9 cellular contexts compared by ENCODE assay signal in the genomic region with DNA sequence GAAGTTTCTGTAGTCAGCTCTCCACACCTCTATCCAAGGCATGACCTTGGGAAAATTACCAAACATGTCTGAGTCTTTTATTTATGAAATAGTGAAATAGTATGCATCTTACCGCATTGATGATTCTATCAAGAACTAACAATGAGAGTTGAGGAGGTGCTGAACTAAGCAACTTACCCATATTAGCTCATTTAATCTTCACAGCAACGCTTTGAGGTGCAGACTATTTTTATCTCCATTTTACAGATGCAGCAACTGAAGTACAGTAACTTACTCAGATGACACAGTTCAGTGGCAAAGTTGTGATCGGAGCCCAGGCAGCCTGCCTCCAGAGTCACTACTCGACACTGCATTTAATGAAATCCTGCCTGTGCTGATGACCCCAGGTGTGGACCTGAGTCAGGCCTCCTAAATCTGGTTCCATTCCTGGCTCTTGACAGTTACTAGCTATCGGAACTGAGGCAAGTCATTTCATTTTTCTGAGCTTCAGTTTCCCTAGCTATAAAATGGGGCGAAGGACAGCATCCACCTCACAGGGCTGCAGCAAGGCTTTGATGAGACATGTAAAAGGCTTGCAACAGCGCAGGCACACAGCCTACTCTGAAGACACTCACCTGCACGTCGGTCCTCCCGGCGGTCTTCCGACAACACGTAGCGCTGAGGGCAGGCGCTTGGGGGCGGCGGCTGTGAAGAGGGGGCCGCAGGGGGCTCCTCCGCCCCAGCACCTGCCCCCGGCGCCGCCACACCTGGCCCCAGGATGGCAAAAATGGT. TPM values are rescaled to one million over a fixed set of nuclear protein-coding genes. Genes with fewer than 3 reads are reported as not detected.
DNase-seq lines count a peak whose midpoint lies in the region; ATAC-seq, FAIRE-seq and TF ChIP-seq lines count a peak whose summit lies in the region.
"Had no signal": no experiment of that assay in that cellular context is flagged by ENCODE, and none has a peak within 500 bp of the region (broad histone marks: within the 10 kb centered on the region; RNA-seq: fewer than 3 reads in every experiment).

No MANE protein-coding gene starts in this region.

- peak; percentile 25 for DNase-seq in activated naive CD4-positive, alpha-beta T cell treated with anti-CD3 and anti-CD28 coated beads for 36 hours
- no peak for DNase-seq in activated naive CD4-positive, alpha-beta T cell treated with anti-CD3 and anti-CD28 coated beads, Interleukin-2, amount 50 U/mL, for 72 hours (ENCODE audit: low spot score in 2 of 2)
- DNase-seq in amniotic epithelial cell (ENCODE audit: low read depth) (peak; percentile 35), kidney (no peak), tibial nerve (ENCODE audit: low spot score in 2 of 2) (no peak), middle frontal gyrus (ENCODE audit: extremely low spot score, low spot score) (no peak)
- no peak for DNase-seq in activated effector memory CD4-positive, alpha-beta T cell treated with Interleukin-2 at 50 U/mL for 16 hours

- TF ChIP-seq CTCF in kidney (IDR thresholded peaks at IDR 0.05; ENCODE audit: borderline replicate concordance, extremely low read depth, insufficient read depth) (peak; percentile 9), tibial nerve (IDR thresholded peaks at IDR 0.05) (no peak)

- H3K27me3 ChIP-seq in tibial nerve = no peaks in the 10 kb centered on the region

- no peaks in the 10 kb centered on the region for H3K27me3 Mint-ChIP-seq in activated naive CD4-positive, alpha-beta T cell treated with anti-CD3 and anti-CD28 coated beads for 36 hours (ENCODE audit: low read depth)

- H3K27ac ChIP-seq in kidney (ENCODE audit: low read depth in 2 of 2, low read length in 2 of 2) (no peak overlapping the region), tibial nerve (peak overlapping the region in 2 of 4 donors; percentile 81 to 88)

- no peak for FAIRE-seq in kidney (lab: Jason Lieb, UNC)

- ATAC-seq in activated naive CD4-positive, alpha-beta T cell treated with anti-CD3 and anti-CD28 coated beads, Interleukin-2, amount 50 U/mL, for 72 hours = no peak
- ATAC-seq in GM21717 (IDR thresholded peaks at IDR 0.05; ENCODE audit: unreplicated experiment) = no peak

- no peaks in the 10 kb centered on the region for H3K9me3 Mint-ChIP-seq in activated naive CD4-positive, alpha-beta T cell treated with anti-CD3 and anti-CD28 coated beads for 36 hours
- no peaks in the 10 kb centered on the region for H3K9me3 Mint-ChIP-seq in activated naive CD4-positive, alpha-beta T cell treated with anti-CD3 and anti-CD28 coated beads, Interleukin-2, amount 50 U/mL, for 72 hours

- no peak for TF ChIP-seq EP300 in tibial nerve (IDR thresholded peaks at IDR 0.05)

- no peak overlapping the region for H3K27ac Mint-ChIP-seq in activated naive CD4-positive, alpha-beta T cell treated with anti-CD3 and anti-CD28 coated beads for 36 hours
- no peak overlapping the region for H3K27ac Mint-ChIP-seq in activated naive CD4-positive, alpha-beta T cell treated with anti-CD3 and anti-CD28 coated beads, Interleukin-2, amount 50 U/mL, for 72 hours

- CTCF ChIA-PET in activated naive CD4-positive, alpha-beta T cell treated with anti-CD3 and anti-CD28 coated beads for 36 hours (lab: Charles Lee) = interaction anchor here (0.5 to 1.5 kb wide), 5 partner anchors 15 to 725 kb away, joined by 3 to 6 read pairs (median 4); a partner anchor contains a TSS

- TF ChIP-seq POLR2A in tibial nerve (IDR thresholded peaks at IDR 0.05) = no peak

- no peaks in the 10 kb centered on the region for H3K9me3 ChIP-seq in kidney (ENCODE audit: control insufficient read depth in 1 of 2, low read length in 2 of 2)
- H3K9me3 ChIP-seq in tibial nerve = no peaks in the 10 kb centered on the region

- peaks cover 0 to 20% of the 10 kb centered on the region in 2 donors for H3K4me1 ChIP-seq in kidney (ENCODE audit: control insufficient read depth in 1 of 2, insufficient read depth in 1 of 2, low read depth in 1 of 2, low read length in 2 of 2)
- peaks cover 0 to 27% (median 11%) of the 10 kb centered on the region in 4 donors for H3K4me1 ChIP-seq in tibial nerve

- H3K4me3 Mint-ChIP-seq in activated naive CD4-positive, alpha-beta T cell treated with anti-CD3 and anti-CD28 coated beads for 36 hours = peak overlapping the region; percentile 54

- H3K36me3 ChIP-seq in kidney (ENCODE audit: control insufficient read depth in 1 of 2, insufficient read depth in 2 of 2, low read length in 2 of 2) (peaks cover 4 to 9% of the 10 kb centered on the region in 2 donors), tibial nerve (peaks cover 0 to 40% (median 0%) of the 10 kb centered on the region in 3 donors)

- intact Hi-C loops in activated naive CD4-positive, alpha-beta T cell treated with anti-CD3 and anti-CD28 coated beads for 36 hours (cut with micrococcal nuclease) = loop anchor here (5.0 kb wide), 1 partner anchor 169 kb away; a partner anchor contains a TSS
- intact Hi-C loops in kidney (cut with DNase I) = no loop called here

- H3K36me3 Mint-ChIP-seq in activated naive CD4-positive, alpha-beta T cell treated with anti-CD3 and anti-CD28 coated beads for 36 hours (ENCODE audit: low read depth) = peaks cover 4% of the 10 kb centered on the region
- H3K36me3 Mint-ChIP-seq in activated naive CD4-positive, alpha-beta T cell treated with anti-CD3 and anti-CD28 coated beads, Interleukin-2, amount 50 U/mL, for 72 hours = no peaks in the 10 kb centered on the region

- peaks cover 12% of the 10 kb centered on the region for H3K4me1 Mint-ChIP-seq in activated naive CD4-positive, alpha-beta T cell treated with anti-CD3 and anti-CD28 coated beads for 36 hours (ENCODE audit: low read depth)

- H3K4me3 ChIP-seq in kidney (ENCODE audit: low read length in 2 of 2) = peak overlapping the region; percentile 44 to 89
- H3K4me3 ChIP-seq in tibial nerve = peak overlapping the region; percentile 62 to 77 (median 71)

- peak overlapping the region in 1 of 2 donors; percentile 32 for H3K9ac ChIP-seq in kidney (ENCODE audit: low read length in 2 of 2)

- 69 to 87% methylated on average over 9 to 21 of the region's 22 CpGs for whole genome bisulfite sequencing in tibial nerve, 2 donors

RNA-seq across cellular contexts. Expression of a gene that starts 1.6 kb away (rescaled TPM):
- total RNA-seq in activated naive CD4-positive, alpha-beta T cell treated with anti-CD3 and anti-CD28 coated beads for 36 hours = 1 to 10 TPM; 4.5 to 4.8 TPM
- total RNA-seq in activated naive CD4-positive, alpha-beta T cell treated with anti-CD3 and anti-CD28 coated beads, Interleukin-2, amount 50 U/mL, for 72 hours = 1 to 10 TPM; 8.3 to 9.1 TPM
- total RNA-seq in kidney = 6.7 TPM
- 11.7 TPM for polyA plus RNA-seq in kidney (ENCODE audit: insufficient read depth, low read depth, low replicate concordance)
- 1 to 10 TPM; 3.6 to 9.0 (median 5.5) TPM for total RNA-seq in tibial nerve

RNA-seq across cellular contexts. Expression of a gene that starts 13.7 kb away (rescaled TPM):
- not detected for total RNA-seq in activated naive CD4-positive, alpha-beta T cell treated with anti-CD3 and anti-CD28 coated beads for 36 hours
- total RNA-seq in activated naive CD4-positive, alpha-beta T cell treated with anti-CD3 and anti-CD28 coated beads, Interleukin-2, amount 50 U/mL, for 72 hours = not detected
- total RNA-seq in kidney (not detected), tibial nerve (not detected)
- polyA plus RNA-seq in kidney (ENCODE audit: insufficient read depth, low read depth, low replicate concordance) = not detected
- total RNA-seq: HT1080 had no signal

RNA-seq across cellular contexts. Expression of a gene that starts 14.9 kb away (rescaled TPM):
- 10 to 100 TPM; 11.4 TPM for total RNA-seq in activated naive CD4-positive, alpha-beta T cell treated with anti-CD3 and anti-CD28 coated beads for 36 hours
- total RNA-seq in activated naive CD4-positive, alpha-beta T cell treated with anti-CD3 and anti-CD28 coated beads, Interleukin-2, amount 50 U/mL, for 72 hours = 10 to 100 TPM; 14.9 to 15.6 TPM
- total RNA-seq in kidney (23.2 TPM), tibial nerve (10 to 100 TPM; 16.4 to 33.3 (median 27.2) TPM)
- polyA plus RNA-seq in kidney (ENCODE audit: insufficient read depth, low read depth, low replicate concordance) = 18.2 TPM

RNA-seq across cellular contexts. Expression of a gene that starts 36.7 kb away (rescaled TPM):
- under 1 TPM in 1 of 2 experiments, not detected in 1; 0.20 TPM for total RNA-seq in activated naive CD4-positive, alpha-beta T cell treated with anti-CD3 and anti-CD28 coated beads for 36 hours
- total RNA-seq in activated naive CD4-positive, alpha-beta T cell treated with anti-CD3 and anti-CD28 coated beads, Interleukin-2, amount 50 U/mL, for 72 hours = 1 to 10 TPM in 1 of 2 donors, under 1 TPM in 1; 0.46 to 1.3 TPM
- total RNA-seq in kidney = 3.7 TPM
- polyA plus RNA-seq in kidney (ENCODE audit: insufficient read depth, low read depth, low replicate concordance) = 1.8 TPM
- not detected for total RNA-seq in tibial nerve

RNA-seq across cellular contexts. Expression of a gene that starts 37.9 kb away (rescaled TPM):
- 10 to 100 TPM; 96.9 to 97.4 TPM for total RNA-seq in activated naive CD4-positive, alpha-beta T cell treated with anti-CD3 and anti-CD28 coated beads for 36 hours
- total RNA-seq in activated naive CD4-positive, alpha-beta T cell treated with anti-CD3 and anti-CD28 coated beads, Interleukin-2, amount 50 U/mL, for 72 hours = 100 to 1,000 TPM in 1 of 2 donors, 10 to 100 TPM in 1; 85.8 to 118 TPM
- 77.4 TPM for total RNA-seq in kidney
- polyA plus RNA-seq in kidney (ENCODE audit: insufficient read depth, low read depth, low replicate concordance) = 61.5 TPM
- total RNA-seq in tibial nerve = 10 to 100 TPM; 31.0 to 89.0 (median 57.4) TPM

Comparison
In these comparisons a context has a peak if more than half of its experiments do, and no peak if none do; other contexts are left out.
1. DNase-seq: peak in activated naive CD4-positive, alpha-beta T cell treated with anti-CD3 and anti-CD28 coated beads for 36 hours (single experiment) and amniotic epithelial cell (single experiment); none in activated naive CD4-positive, alpha-beta T cell treated with anti-CD3 and anti-CD28 coated beads, Interleukin-2, amount 50 U/mL, for 72 hours (0 of 2), kidney (single experiment), tibial nerve (0 of 2), activated effector memory CD4-positive, alpha-beta T cell treated with Interleukin-2 at 50 U/mL for 16 hours (single experiment) and middle frontal gyrus (single experiment).